In the genomic region with DNA sequence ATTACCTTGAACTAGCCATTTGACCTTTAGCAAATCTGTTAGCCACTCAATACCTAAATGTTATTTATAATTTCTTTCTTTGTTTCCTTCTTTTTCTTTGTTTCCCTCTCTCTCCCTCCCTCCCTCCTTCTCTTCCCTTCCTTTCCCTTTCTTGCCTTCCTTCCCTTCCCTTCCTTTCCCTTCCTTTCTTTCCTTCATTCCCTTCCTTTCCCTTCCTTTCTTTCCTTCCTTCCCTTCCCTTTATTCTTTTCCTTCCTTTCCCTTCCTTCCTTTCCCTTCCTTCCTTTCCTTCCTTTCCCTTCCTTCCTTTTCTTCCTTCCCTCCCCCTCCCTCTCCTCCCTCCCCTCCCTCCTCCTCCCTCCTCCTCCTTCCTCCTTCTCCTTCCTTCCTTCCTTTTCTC, we compare ENCODE assay signal across 24 cellular contexts.
"Had no signal": no experiment of that assay in that cellular context is flagged by ENCODE, and none has a peak within 500 bp of the region (broad histone marks: within the 10 kb centered on the region; RNA-seq: fewer than 3 reads in every experiment).

No MANE protein-coding gene starts in this region.

- H3K4me3 ChIP-seq: stomach, suprapubic skin, testis, thoracic aorta, thyroid gland, tibial artery, tibial nerve, transverse colon, upper lobe of left lung, upper lobe of right lung, uterus, vagina had no signal

- H3K27ac ChIP-seq: stomach, suprapubic skin, testis, thoracic aorta, thyroid gland, tibial artery, tibial nerve, transverse colon, upper lobe of left lung, upper lobe of right lung, uterus, vagina had no signal

- H3K4me1 ChIP-seq: stomach, suprapubic skin, testis, thyroid gland, tibial artery, tibial nerve, transverse colon, upper lobe of left lung, upper lobe of right lung, uterus, vagina had no signal

- DNase-seq: stimulated activated CD4-positive, alpha-beta T cell treated with anti-CD3 and anti-CD28 coated beads, Interleukin-2, amount 100 ng/mL, for 48 hours; stimulated activated CD4-positive, alpha-beta T cell treated with anti-CD3 and anti-CD28 coated beads, Interleukin-4, amount 100 ng/mL, for 1 hour; stimulated activated CD4-positive, alpha-beta T cell treated with anti-CD3 and anti-CD28 coated beads, Interleukin-4, amount 100 ng/mL, for 24 hours; stimulated activated CD4-positive, alpha-beta T cell treated with anti-CD3 and anti-CD28 coated beads, Interleukin-4, amount 100 ng/mL, for 4 hours; stimulated activated CD8-positive, alpha-beta memory T cell treated with anti-CD3 and anti-CD28 coated beads, Interleukin-4, amount 100 ng/mL, for 48 hours; stimulated activated naive B cell treated with anti-CD40 and anti-IgM and Interleukin-4, amounts not matched to agents 10 μg/mL and 1 μg/mL and 100 μg/mL, for 72 hours; stimulated activated naive CD4-positive, alpha-beta T cell; stimulated activated naive CD4-positive, alpha-beta T cell treated with Interleukin-2 at 50 U/mL for 16 hours; stimulated activated naive CD8-positive, alpha-beta T cell treated with anti-CD3 and anti-CD28 coated beads, Interleukin-15, amount 100 ng/mL, for 72 hours; stimulated activated naive CD8-positive, alpha-beta T cell treated with anti-CD3 and anti-CD28 coated beads, Interleukin-15, Interleukin-2, amounts not matched to agents 100 U/mL and 50 U/mL, for 24 hours; stomach; substantia nigra; testis; thyroid gland; tibial artery; transverse colon; trophoblast cell; upper lobe of left lung; upper lobe of right lung; uterus had no signal

- H3K9me3 ChIP-seq: stomach, suprapubic skin, testis, thoracic aorta, thyroid gland, tibial artery, tibial nerve, transverse colon, upper lobe of left lung, upper lobe of right lung, uterus, vagina had no signal

- H3K36me3 ChIP-seq: stomach, suprapubic skin, thoracic aorta, thyroid gland, tibial artery, tibial nerve, transverse colon, upper lobe of left lung, upper lobe of right lung, uterus, vagina had no signal
